In the genomic region with DNA sequence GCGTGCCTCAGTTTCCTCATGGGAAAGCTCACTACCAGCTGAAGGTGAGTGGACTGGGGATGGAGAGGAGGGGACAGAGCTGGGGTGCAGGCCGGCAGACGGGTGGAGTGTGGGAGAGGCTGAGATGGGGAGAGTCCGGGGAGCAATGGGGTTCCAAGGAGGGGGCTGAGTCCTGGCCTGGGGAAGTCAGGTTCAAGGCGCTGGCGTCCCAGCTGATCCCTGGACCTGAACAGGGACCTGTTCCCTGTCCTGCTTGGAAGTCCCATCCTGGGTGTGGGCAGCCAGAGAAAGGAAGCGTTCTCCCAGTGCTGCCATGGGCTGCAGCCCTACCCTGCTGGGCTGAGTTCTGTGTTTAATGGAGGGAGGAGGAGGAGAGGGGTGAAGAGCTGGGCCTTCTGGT, we compare ENCODE assay signal across 18 cellular contexts.
DNase-seq lines count a peak whose midpoint lies in the region; ATAC-seq, FAIRE-seq and TF ChIP-seq lines count a peak whose summit lies in the region.
"Had no signal": no experiment of that assay in that cellular context is flagged by ENCODE, and none has a peak within 500 bp of the region (broad histone marks: within the 10 kb centered on the region; RNA-seq: fewer than 3 reads in every experiment).

No MANE protein-coding gene starts in this region.

- no peaks in the 10 kb centered on the region for H3K9me2 ChIP-seq in PC-9 (ENCODE audit: insufficient read depth)

- H3K9me3 Mint-ChIP-seq in mesothelial cell of epicardium = peaks cover 17% of the 10 kb centered on the region
- H3K9me3 Mint-ChIP-seq in activated T-cell treated with anti-CD3 and anti-CD28 coated beads, Interleukin-2, amount 50 U/mL, for 4 hours = no peaks in the 10 kb centered on the region
- H3K9me3 Mint-ChIP-seq: activated CD8-positive, alpha-beta T cell treated with anti-CD3 and anti-CD28 coated beads for 36 hours; effector memory CD8-positive, alpha-beta T cell had no signal

- peak overlapping the region; percentile 92 for H3K27ac Mint-ChIP-seq in mesothelial cell of epicardium
- H3K27ac Mint-ChIP-seq: activated CD8-positive, alpha-beta T cell treated with anti-CD3 and anti-CD28 coated beads for 36 hours; CD4-positive, alpha-beta memory T cell; effector memory CD8-positive, alpha-beta T cell had no signal

- no peak overlapping the region for H3K4me3 Mint-ChIP-seq in mesothelial cell of epicardium
- no peak overlapping the region for H3K4me3 Mint-ChIP-seq in activated T-cell treated with anti-CD3 and anti-CD28 coated beads, Interleukin-2, amount 50 U/mL, for 4 hours
- H3K4me3 Mint-ChIP-seq: activated CD8-positive, alpha-beta T cell treated with anti-CD3 and anti-CD28 coated beads for 36 hours; CD4-positive, alpha-beta memory T cell; effector memory CD8-positive, alpha-beta T cell had no signal

- no peak overlapping the region for H2BK20ac ChIP-seq in H1 (ENCODE audit: low read length)

- H3K9me3 ChIP-seq in PC-9 (ENCODE audit: insufficient read depth, low read depth) (no peaks in the 10 kb centered on the region), H1 (ENCODE audit: insufficient read depth in 2 of 2, low read depth in 1 of 2, low read length in 1 of 2) (no peaks in the 10 kb centered on the region), BE2C (no peaks in the 10 kb centered on the region), SJCRH30 (replicated peaks) (0 out of 2 replicates have a peak, but pooled peaks cover 3% of the 10 kb centered on the region)
- H3K9me3 ChIP-seq: ovary, sigmoid colon had no signal

- no peak for TF ChIP-seq POLR2A in H1 (IDR thresholded peaks at IDR 0.05; ENCODE audit: control extremely low read depth in 1 of 2, low read depth in 2 of 2, low read length in 2 of 2)

- peaks cover 51% of the 10 kb centered on the region for H3F3A ChIP-seq in PC-9 (ENCODE audit: insufficient read depth, low read depth)

- no peaks in the 10 kb centered on the region for H3K36me3 ChIP-seq in PC-9 (ENCODE audit: low read depth)
- H3K36me3 ChIP-seq in H1 (ENCODE audit: control insufficient read depth in 2 of 4, insufficient read depth in 4 of 4, low read length in 3 of 4) = no peaks in the 10 kb centered on the region
- H3K36me3 ChIP-seq in BE2C = no peaks in the 10 kb centered on the region
- H3K36me3 ChIP-seq in SJCRH30 = no peaks in the 10 kb centered on the region
- H3K36me3 ChIP-seq: ovary, sigmoid colon had no signal

- no peak overlapping the region for H3K14ac ChIP-seq in H1 (ENCODE audit: insufficient read length)

- H2BK12ac ChIP-seq in H1 (ENCODE audit: low read depth, low read length) = 0 out of 2 replicates have a peak overlapping the region, but pooled peaks have one; percentile 39

- no TSS peak for BruUV-seq in PC-9 (replicated peaks; lab: Mats Ljungman, UMichigan)

- no peaks in the 10 kb centered on the region for H4K20me1 ChIP-seq in PC-9 (ENCODE audit: insufficient read depth)
- H4K20me1 ChIP-seq in H1 (replicated peaks in 1 of 2; ENCODE audit: control insufficient read depth in 1 of 2, insufficient read depth in 2 of 2, low read length in 2 of 2) = no peaks in the 10 kb centered on the region

- H3K4me2 ChIP-seq in PC-9 (peak overlapping the region; percentile 68), H1 (ENCODE audit: insufficient read depth in 1 of 2, low read depth in 2 of 2, low read length in 2 of 2) (no peak overlapping the region)

- no peak for TF ChIP-seq RAD21 in H1 (IDR thresholded peaks at IDR 0.05 in 1 of 2, conservative IDR thresholded peaks at IDR 0.05 in 1 of 2; ENCODE audit: low read depth in 2 of 2, low read length in 2 of 2)

- ATAC-seq in activated T-cell treated with anti-CD3 and anti-CD28 coated beads, Interleukin-2, amount 50 U/mL, for 4 hours = no peak
- ATAC-seq: activated CD8-positive, alpha-beta T cell treated with anti-CD3 and anti-CD28 coated beads for 36 hours; effector memory CD8-positive, alpha-beta T cell; GM12878; left ventricle myocardium superior had no signal

- H3K4me3 ChIP-seq in PC-9 = peak overlapping the region; percentile 19; the same call in 1 of the 2 replicates
- no peak overlapping the region for H3K4me3 ChIP-seq in H1 (ENCODE audit: extremely low read depth in 1 of 4, insufficient read depth in 2 of 4, low read depth in 3 of 4, low read length in 4 of 4)
- no peak overlapping the region for H3K4me3 ChIP-seq in BE2C (ENCODE audit: low read depth, low read length)
- H3K4me3 ChIP-seq in SJCRH30 = no peak overlapping the region
- H3K4me3 ChIP-seq: GM12878, ovary, sigmoid colon had no signal

- peaks cover 61% of the 10 kb centered on the region for H3K4me1 ChIP-seq in PC-9 (replicated peaks; ENCODE audit: insufficient read depth)
- H3K4me1 ChIP-seq in H1 (replicated peaks in 1 of 4; ENCODE audit: control insufficient read depth in 3 of 4, insufficient read depth in 4 of 4, low read length in 3 of 4) = peaks cover 2 to 23% (median 5%) of the 10 kb centered on the region in 4 experiments; a peak in 6 of 7 replicates
- H3K4me1 ChIP-seq in BE2C = peaks cover 9% of the 10 kb centered on the region
- peaks cover 15% of the 10 kb centered on the region for H3K4me1 ChIP-seq in SJCRH30
- H3K4me1 ChIP-seq: sigmoid colon had no signal

- H2AFZ ChIP-seq in PC-9 (no peak overlapping the region), H1 (ENCODE audit: low read length) (peak overlapping the region; percentile 58; the same call in 1 of the 2 replicates)

- no peak overlapping the region for H3K23ac ChIP-seq in H1 (ENCODE audit: insufficient read length)

- H2BK15ac ChIP-seq in H1 (ENCODE audit: low read length) = no peak overlapping the region

- H4K5ac ChIP-seq in H1 (ENCODE audit: insufficient read length, low read depth, low read length) = no peak overlapping the region

- intact Hi-C loops in PC-9 (cut with micrococcal nuclease; ENCODE audit: unreplicated experiment) = no loop called here

- H3K23me2 ChIP-seq in H1 (ENCODE audit: low read depth, low read length) = no peaks in the 10 kb centered on the region

- H4K91ac ChIP-seq in H1 (replicated peaks; ENCODE audit: insufficient read length, low read length) = no peak overlapping the region

- no peaks in the 10 kb centered on the region for H3K36me3 Mint-ChIP-seq in mesothelial cell of epicardium
- H3K36me3 Mint-ChIP-seq in activated T-cell treated with anti-CD3 and anti-CD28 coated beads, Interleukin-2, amount 50 U/mL, for 4 hours (ENCODE audit: insufficient read depth) = no peaks in the 10 kb centered on the region
- H3K36me3 Mint-ChIP-seq: CD4-positive, alpha-beta memory T cell had no signal

- H3K18ac ChIP-seq in H1 (ENCODE audit: extremely low read depth, low read length) = no peak overlapping the region; the same call in 1 of the 2 replicates

- H3K4me1 Mint-ChIP-seq in mesothelial cell of epicardium = peaks cover 42% of the 10 kb centered on the region
- H3K4me1 Mint-ChIP-seq in activated T-cell treated with anti-CD3 and anti-CD28 coated beads, Interleukin-2, amount 50 U/mL, for 4 hours (ENCODE audit: low read depth) = no peaks in the 10 kb centered on the region

- TF ChIP-seq CTCF in PC-9 (conservative IDR thresholded peaks at IDR 0.05) = no peak
- no peak for TF ChIP-seq CTCF in H1 (IDR thresholded peaks at IDR 0.05; ENCODE audit: control extremely low read depth in 1 of 3, insufficient read depth in 1 of 3, low read depth in 1 of 3, low read length in 3 of 3)
- no peak for TF ChIP-seq CTCF in mesothelial cell of epicardium (IDR thresholded peaks at IDR 0.05; ENCODE audit: unreplicated experiment)
- TF ChIP-seq CTCF in BE2C (IDR thresholded peaks at IDR 0.05; ENCODE audit: low read depth, low read length) = no peak

- no peaks in the 10 kb centered on the region for H3K27me3 ChIP-seq in PC-9 (ENCODE audit: insufficient read depth, low read depth)
- H3K27me3 ChIP-seq in H1 (replicated peaks in 1 of 4; ENCODE audit: control insufficient read depth in 3 of 4, extremely low read depth in 1 of 4, insufficient read depth in 3 of 4, low read length in 3 of 4) = no peaks in the 10 kb centered on the region
- H3K27me3 ChIP-seq in BE2C = no peaks in the 10 kb centered on the region
- H3K27me3 ChIP-seq in SJCRH30 = no peaks in the 10 kb centered on the region
- H3K27me3 ChIP-seq: ovary had no signal

- H2BK120ac ChIP-seq in H1 (replicated peaks; ENCODE audit: low read depth, low read length) = no peak overlapping the region

- no peak overlapping the region for H3K9ac ChIP-seq in H1 (replicated peaks in 1 of 4; ENCODE audit: extremely low read depth in 1 of 4, low read depth in 3 of 4, low read length in 3 of 4)

- H3K27me3 Mint-ChIP-seq in mesothelial cell of epicardium (ENCODE audit: low read depth) = no peaks in the 10 kb centered on the region
- no peaks in the 10 kb centered on the region for H3K27me3 Mint-ChIP-seq in activated T-cell treated with anti-CD3 and anti-CD28 coated beads, Interleukin-2, amount 50 U/mL, for 4 hours (ENCODE audit: low read depth)

- no peak overlapping the region for H3K4ac ChIP-seq in H1 (replicated peaks; ENCODE audit: insufficient read length, low read depth, low read length)

- no peak overlapping the region; the same call in 1 of the 2 replicates for H2BK5ac ChIP-seq in H1 (ENCODE audit: low read depth, low read length)

- no peak for TF ChIP-seq EP300 in H1 (IDR thresholded peaks at IDR 0.05; ENCODE audit: borderline replicate concordance in 1 of 2, low read depth in 2 of 2, low read length in 2 of 2)

- H3K27ac ChIP-seq in PC-9 = peak overlapping the region; percentile 95
- H3K27ac ChIP-seq in H1 (ENCODE audit: low read depth, low read length) = no peak overlapping the region
- H3K27ac ChIP-seq in substantia nigra (ENCODE audit: low read depth, low read length, poor library complexity, severe bottlenecking) = peak overlapping the region; percentile 5
- no peak overlapping the region for H3K27ac ChIP-seq in SJCRH30
- H3K27ac ChIP-seq: ovary, sigmoid colon had no signal

- no peak for FAIRE-seq in H1 (lab: Jason Lieb, UNC)
- FAIRE-seq: GM12878 had no signal

- no peak overlapping the region for H3K56ac ChIP-seq in H1 (replicated peaks; ENCODE audit: insufficient read length, low read depth, low read length)

- no peak overlapping the region for H2AK5ac ChIP-seq in H1 (ENCODE audit: low read depth, low read length)

- DNase-seq in PC-9 (no peak), H1 (ENCODE audit: low read depth in 1 of 2, low spot score in 2 of 2) (no peak), mesothelial cell of epicardium (ENCODE audit: low spot score in 2 of 2, unreplicated experiment in 2 of 2) (no peak), substantia nigra (lab: John Stamatoyannopoulos, UW) (no peak), BE2C (no peak), SJCRH30 (no peak)
- no peak for DNase-seq in activated T-cell treated with anti-CD3 and anti-CD28 coated beads, Interleukin-2, amount 50 U/mL, for 4 hours
- no peak for DNase-seq in central memory CD4-positive, alpha-beta T cell
- DNase-seq: activated CD8-positive, alpha-beta T cell treated with anti-CD3 and anti-CD28 coated beads for 36 hours; CD4-positive, alpha-beta memory T cell; effector memory CD8-positive, alpha-beta T cell; glutamatergic neuron; IMR-90; left ventricle myocardium superior; NCI-H748 treated with DMSO at 0.1 percent for 48 hours; ovary; sigmoid colon had no signal

- no peaks in the 10 kb centered on the region for H3K79me1 ChIP-seq in H1 (ENCODE audit: low read depth, low read length)

- CTCF ChIA-PET in PC-9 (lab: Charles Lee) (interaction anchor here (0.6 kb wide), 1 partner anchor 1177 kb away, joined by 5 read pairs; no protein-coding TSS in a partner anchor), H1 (lab: Charles Lee; ENCODE audit: partially characterized antibody) (interaction anchor here (0.6 to 5.1 kb wide), 5 partner anchors 8 to 110 kb away, joined by 3 to 45 read pairs (median 5); no protein-coding TSS in a partner anchor)

- POLR2A ChIA-PET in PC-9 (lab: Charles Lee; ENCODE audit: unreplicated experiment) = interaction anchor here (0.6 to 0.9 kb wide), 3 partner anchors 43 to 372 kb away, joined by 3 to 11 read pairs (median 6); partner anchors contain the start of gene GNE
- POLR2A ChIA-PET in H1 (lab: Charles Lee; ENCODE audit: partially characterized antibody) = interaction anchor here (1.6 to 2.3 kb wide), 2 partner anchors 9 to 13 kb away, joined by 5 to 7 read pairs; no protein-coding TSS in a partner anchor

- peak overlapping the region; percentile 22; the same call in 1 of the 2 replicates for H4K8ac ChIP-seq in H1 (ENCODE audit: extremely low read depth, insufficient read depth, low read length)

- 84% methylated on average over 7 of the region's 7 CpGs; no CpG with 5 or more reads in 1 of the 2 experiments for WGBS in H1 (ENCODE audit: extremely low coverage in 1 of 2, insufficient coverage in 1 of 2, insufficient read length in 1 of 2, insufficient replicate concordance in 2 of 2, low coverage in 1 of 2, low lambda C conversion rate in 2 of 2, missing lambda C conversion rate in 1 of 2), 2 experiments

- no peaks in the 10 kb centered on the region for H3K79me2 ChIP-seq in PC-9 (ENCODE audit: low read depth)
- H3K79me2 ChIP-seq in H1 (ENCODE audit: control insufficient read depth in 1 of 2, insufficient read depth in 2 of 2, low read length in 2 of 2) = no peaks in the 10 kb centered on the region

Comparison
In these comparisons a context has a peak if more than half of its experiments do, and no peak if none do; other contexts are left out.
1. H3K27ac ChIP-seq: peak in PC-9 (single experiment) and substantia nigra (single experiment); none in H1 (single experiment) and SJCRH30 (single experiment).